8 cellular contexts compared by ENCODE assay signal in genomic region chr22:36239401-36240171, GRCh38. TPM values are rescaled to one million over a fixed set of nuclear protein-coding genes. Genes with fewer than 3 reads are reported as not detected.
DNase-seq lines count a peak whose midpoint lies in the region; FAIRE-seq and TF ChIP-seq lines count a peak whose summit lies in the region.

Gene APOL2, minus strand, starts transcription at chr22:36239527. Its CDS starts 6,365 bp downstream, at chr22:36233162.

- H3K14ac ChIP-seq in neuronal stem cell (ENCODE audit: low read length), result no peak within 1 kb of the TSS

- no peak for TF ChIP-seq POLR2A in H54 (IDR thresholded peaks at IDR 0.05; ENCODE audit: low read depth, low read length)

- TF ChIP-seq CTCF in Loucy (conservative IDR thresholded peaks at IDR 0.05; ENCODE audit: low read length) (peak; percentile 67), subcutaneous adipose tissue (IDR thresholded peaks at IDR 0.05; ENCODE audit: low read depth) (no peak)

- H3K4me1 ChIP-seq in Loucy (ENCODE audit: insufficient read depth, low read length, poor library complexity, severe bottlenecking), result peaks cover 42% of the 10 kb centered on the region
- H3K4me1 ChIP-seq in SJSA1 (replicated peaks), result peaks cover 27% of the 10 kb centered on the region
- peaks cover 10% of the 10 kb centered on the region in 2 donors for H3K4me1 ChIP-seq in neuronal stem cell (ENCODE audit: control insufficient read depth in 2 of 2, insufficient read depth in 1 of 2, low read depth in 1 of 2, low read length in 2 of 2)

- H3K27me3 ChIP-seq in Loucy (ENCODE audit: insufficient read depth, low read length, poor library complexity, severe bottlenecking), result no peaks in the 10 kb centered on the region
- H3K27me3 ChIP-seq in SJSA1 (replicated peaks), result no peaks in the 10 kb centered on the region
- no peaks in the 10 kb centered on the region for H3K27me3 ChIP-seq in neuronal stem cell (ENCODE audit: control insufficient read depth in 3 of 3, insufficient read depth in 3 of 3, low read depth in 1 of 3, low read length in 3 of 3)

- H3K4me3 ChIP-seq in Loucy (ENCODE audit: low read length, poor library complexity, severe bottlenecking), result peak within 1 kb of the TSS; percentile 85
- H3K4me3 ChIP-seq in SJSA1, result peak within 1 kb of the TSS; percentile 45
- H3K4me3 ChIP-seq in neuronal stem cell (ENCODE audit: low read length in 2 of 2), result peak within 1 kb of the TSS in 1 of 2 donors; percentile 83

- no peaks in the 10 kb centered on the region for H3K79me1 ChIP-seq in neuronal stem cell (ENCODE audit: low read depth, low read length)

- H4K8ac ChIP-seq in neuronal stem cell (ENCODE audit: low read depth, low read length), result no peak within 1 kb of the TSS

- no peak within 1 kb of the TSS for H3K23ac ChIP-seq in neuronal stem cell (ENCODE audit: low read depth, low read length, poor library complexity)

- peak within 1 kb of the TSS; percentile 45 for H3K18ac ChIP-seq in neuronal stem cell (ENCODE audit: low read length)

- H2BK15ac ChIP-seq in neuronal stem cell (ENCODE audit: low read length), result no peak within 1 kb of the TSS

- no CpG with 5 or more reads among the region's 13 CpGs for WGBS in neuronal stem cell (ENCODE audit: extremely low coverage in 2 of 2, insufficient read length in 2 of 2, insufficient replicate concordance in 1 of 2), 2 donors

- in situ Hi-C loops in G401 (cut with HindIII; ENCODE audit: low sequenced_read_pairs), result no loop called here

- H2AFZ ChIP-seq in Loucy (ENCODE audit: low read length) (peak within 1 kb of the TSS; percentile 95), neuronal stem cell (ENCODE audit: low read length) (peak within 1 kb of the TSS; percentile 95)

- H3K79me2 ChIP-seq in Loucy (ENCODE audit: insufficient read depth, low read length), result peaks cover 33% of the 10 kb centered on the region

- H2BK5ac ChIP-seq in neuronal stem cell (ENCODE audit: low read length), result no peak within 1 kb of the TSS

- H3K4ac ChIP-seq in neuronal stem cell (ENCODE audit: low read length), result no peak within 1 kb of the TSS

- H3K9me2 ChIP-seq in Loucy (replicated peaks; ENCODE audit: low read depth, low read length), result no peaks in the 10 kb centered on the region

- H2BK120ac ChIP-seq in neuronal stem cell (ENCODE audit: low read depth, low read length), result no peak within 1 kb of the TSS

- H3K9ac ChIP-seq in Loucy (ENCODE audit: low read depth, low read length, poor library complexity, severe bottlenecking) (peak within 1 kb of the TSS; percentile 88), neuronal stem cell (ENCODE audit: low read depth, low read length, poor library complexity) (no peak within 1 kb of the TSS)

- H4K91ac ChIP-seq in neuronal stem cell (ENCODE audit: low read depth, low read length, poor library complexity), result no peak within 1 kb of the TSS

- no peak within 1 kb of the TSS for H2AK5ac ChIP-seq in neuronal stem cell (ENCODE audit: low read depth, low read length)

- H3K27ac ChIP-seq in SJSA1 (peak within 1 kb of the TSS; percentile 56), neuronal stem cell (replicated peaks; ENCODE audit: low read length) (no peak within 1 kb of the TSS)

- H3K36me3 ChIP-seq in Loucy (ENCODE audit: insufficient read depth, low read length) (no peaks in the 10 kb centered on the region), SJSA1 (peaks cover 23% of the 10 kb centered on the region), neuronal stem cell (replicated peaks in 1 of 2; ENCODE audit: control insufficient read depth in 2 of 2, insufficient read depth in 2 of 2, low read length in 2 of 2) (peaks cover 0 to 13% of the 10 kb centered on the region in 2 donors)

- FAIRE-seq in H54 (lab: Jason Lieb, UNC) (peak; percentile 88), frontal cortex (lab: Jason Lieb, UNC) (no peak)

- H3K9me3 ChIP-seq in Loucy (ENCODE audit: insufficient read depth, low read depth, low read length), result no peaks in the 10 kb centered on the region
- H3K9me3 ChIP-seq in SJSA1 (replicated peaks), result no peaks in the 10 kb centered on the region; the same call in 1 of the 2 replicates
- peaks cover 0 to 13% of the 10 kb centered on the region in 2 donors for H3K9me3 ChIP-seq in neuronal stem cell (replicated peaks in 1 of 2; ENCODE audit: control insufficient read depth in 2 of 2, insufficient read depth in 1 of 2, low read depth in 1 of 2, low read length in 2 of 2)

- H3F3A ChIP-seq in Loucy (ENCODE audit: low read depth), result no peaks in the 10 kb centered on the region

- H2BK12ac ChIP-seq in neuronal stem cell (ENCODE audit: low read length), result no peak within 1 kb of the TSS

- DNase-seq in G401 (ENCODE audit: low spot score) (peak; percentile 93), H54 (ENCODE audit: insufficient read length, low spot score) (peak; percentile 64), SJSA1 (ENCODE audit: low read depth in 1 of 2, low spot score in 2 of 2) (peak; percentile 87 to 92), frontal cortex (ENCODE audit: low spot score in 2 of 2) (peak; percentile 48 to 85), neuronal stem cell (ENCODE audit: low spot score) (peak; percentile 40)
- DNase-seq in activated naive CD4-positive, alpha-beta T cell treated with Interleukin-2 at 50 U/mL for 16 hours, result peak; percentile 84

- no peaks in the 10 kb centered on the region for H4K20me1 ChIP-seq in Loucy (ENCODE audit: insufficient read depth, low read length, poor library complexity, severe bottlenecking)

- H3K4me2 ChIP-seq in Loucy (ENCODE audit: low read depth, low read length, poor library complexity, severe bottlenecking), result peak within 1 kb of the TSS; percentile 88
- H3K4me2 ChIP-seq in neuronal stem cell (ENCODE audit: insufficient read depth, low read length, poor library complexity, severe bottlenecking), result peak within 1 kb of the TSS; percentile 58

RNA-seq across cellular contexts. Expression of gene APOL2, which starts in this region (rescaled TPM):
- total RNA-seq in G401 (2014; rRNA removed; shearing (Covaris generic)), result 22.8 and 33.5 TPM in 2 replicates
- 23.8 and 29.3 TPM in 2 replicates for total RNA-seq in SJSA1 (2014; rRNA removed; shearing (Covaris generic))
- total RNA-seq in frontal cortex, result 5.3 TPM
- 4.3 TPM for polyA plus RNA-seq in neuronal stem cell (2013, experiment 1 of 2)
- polyA plus RNA-seq in neuronal stem cell (2013, experiment 2 of 2), result 4.7 TPM
- 100 to 1,000 TPM in 1 of 4 donors, 10 to 100 TPM in 3; 39.0 to 121 (median 66.6) TPM for total RNA-seq in subcutaneous adipose tissue

Comparison
In these comparisons a context has a peak if more than half of its experiments do, and no peak if none do; other contexts are left out.
1. DNase-seq: peak in every context shown above with its lines; median percentile 93 in G401; 90 in SJSA1; 84 in activated naive CD4-positive, alpha-beta T cell treated with Interleukin-2 at 50 U/mL for 16 hours; 66 in frontal cortex; 64 in H54; 40 in neuronal stem cell.